Comparison of ENCODE assay signal across 36 cellular contexts in genomic region chr11:91960770-91961169, GRCh38.
"Had no signal": no experiment of that assay in that cellular context is flagged by ENCODE, and none has a peak within 500 bp of the region (broad histone marks: within the 10 kb centered on the region; RNA-seq: fewer than 3 reads in every experiment).

No MANE protein-coding gene starts in this region.

- H3K27me3 ChIP-seq: adrenal gland, body of pancreas, brain microvascular endothelial cell, breast epithelium had no signal

- H3K4me3 Mint-ChIP-seq: activated B cell treated with CpG ODN at 0.5 μM for 24 hours; activated CD4-positive, alpha-beta memory T cell treated with anti-CD3 and anti-CD28 coated beads for 36 hours; activated CD4-positive, alpha-beta T cell treated with anti-CD3 and anti-CD28 coated beads, Interleukin-2, amount 10 ng/mL, durations not matched to agents 24 days and 14 days; activated CD8-positive, alpha-beta T cell treated with anti-CD3 and anti-CD28 coated beads for 36 hours; activated naive CD4-positive, alpha-beta T cell treated with anti-CD3 and anti-CD28 coated beads for 36 hours; activated naive CD8-positive, alpha-beta T cell treated with anti-CD3 and anti-CD28 coated beads for 36 hours; activated T-cell treated with anti-CD3 and anti-CD28 coated beads, Interleukin-2, amount 50 U/mL, for 4 hours; activated T-cell treated with anti-CD3 and anti-CD28 coated beads, Interleukin-2, amount 50 U/mL, for 72 hours; activated T-helper 1 cell treated with anti-CD3 and anti-CD28 coated beads, Interleukin-12 subunit alpha, Interleukin-12 subunit beta, Interleukin-2, Interleukin-4 antibody, amounts not matched to agents 30 ng/mL and 10 ng/mL and 1 ng/mL, durations not matched to agents 14 hours and 24 hours and 36 hours; activated T-helper 17 cell treated with anti-CD3 and anti-CD28 coated beads, Interleukin-2, amount 50 U/mL, for 72 hours; T-helper 2 cell treated with Interferon-gamma antibody and Interleukin-4, amounts not matched to agents 5 μg/mL and 100 μg/mL, for 36 hours had no signal

- H3K4me1 ChIP-seq: adrenal gland, body of pancreas, breast epithelium had no signal

- H3K27ac Mint-ChIP-seq: activated B cell treated with CpG ODN at 0.5 μM for 24 hours; activated CD4-positive, alpha-beta memory T cell treated with anti-CD3 and anti-CD28 coated beads for 36 hours; activated CD4-positive, alpha-beta T cell treated with anti-CD3 and anti-CD28 coated beads, Interleukin-2, amount 10 ng/mL, durations not matched to agents 24 days and 14 days; activated CD8-positive, alpha-beta T cell treated with anti-CD3 and anti-CD28 coated beads for 36 hours; activated naive CD4-positive, alpha-beta T cell treated with anti-CD3 and anti-CD28 coated beads for 36 hours; activated naive CD4-positive, alpha-beta T cell treated with anti-CD3 and anti-CD28 coated beads, Interleukin-2, amount 50 U/mL, for 72 hours; activated naive CD8-positive, alpha-beta T cell treated with anti-CD3 and anti-CD28 coated beads for 36 hours; activated T-cell treated with anti-CD3 and anti-CD28 coated beads, Interleukin-2, amount 50 U/mL, for 72 hours; activated T-helper 1 cell treated with anti-CD3 and anti-CD28 coated beads, Interleukin-12 subunit alpha, Interleukin-12 subunit beta, Interleukin-2, Interleukin-4 antibody, amounts not matched to agents 30 ng/mL and 10 ng/mL and 1 ng/mL, durations not matched to agents 14 hours and 24 hours and 36 hours; activated T-helper 17 cell treated with anti-CD3 and anti-CD28 coated beads, Interleukin-2, amount 50 U/mL, for 72 hours; T-helper 2 cell treated with Interferon-gamma antibody and Interleukin-4, amounts not matched to agents 5 μg/mL and 100 μg/mL, for 36 hours had no signal

- DNase-seq: activated B cell treated with CpG ODN at 0.5 μM for 24 hours; activated CD4-positive, alpha-beta memory T cell treated with anti-CD3 and anti-CD28 coated beads for 36 hours; activated CD4-positive, alpha-beta T cell treated with anti-CD3 and anti-CD28 coated beads for 4 hours; activated CD4-positive, alpha-beta T cell treated with anti-CD3 and anti-CD28 coated beads, Interleukin-2, amount 10 ng/mL, durations not matched to agents 24 days and 14 days; activated CD4-positive, alpha-beta T cell treated with anti-CD3 and anti-CD28 coated beads, Interleukin-2, amount 50 U/mL, for 1 hour; activated CD4-positive, alpha-beta T cell treated with anti-CD3 and anti-CD28 coated beads, Interleukin-2, amount 50 U/mL, for 4 hours; activated CD4-positive, CD25-positive, alpha-beta regulatory T cell treated with anti-CD3 and anti-CD28 coated beads, Interleukin-2, amount 50 U/mL, for 72 hours; activated CD8-positive, alpha-beta memory T cell treated with anti-CD3 and anti-CD28 coated beads, Interleukin-2, amount 50 U/mL, for 4 hours; activated CD8-positive, alpha-beta T cell treated with anti-CD3 and anti-CD28 coated beads for 36 hours; activated effector memory CD4-positive, alpha-beta T cell treated with anti-CD3 and anti-CD28 coated beads, Interleukin-2, amount 50 U/mL, for 16 hours; activated gamma-delta T cell treated with Interleukin-2 at 50 U/mL for 16 hours; activated naive CD4-positive, alpha-beta T cell; activated naive CD4-positive, alpha-beta T cell treated with anti-CD3 and anti-CD28 coated beads for 36 hours; activated naive CD4-positive, alpha-beta T cell treated with anti-CD3 and anti-CD28 coated beads, Interleukin-2, amount 50 U/mL, for 16 hours; activated naive CD8-positive, alpha-beta T cell treated with anti-CD3 and anti-CD28 coated beads for 36 hours; activated T-cell treated with anti-CD3 and anti-CD28 coated beads for 4 hours; activated T-cell treated with anti-CD3 and anti-CD28 coated beads, Interleukin-2, amount 50 U/mL, for 1 hour; activated T-cell treated with anti-CD3 and anti-CD28 coated beads, Interleukin-2, amount 50 U/mL, for 4 hours; activated T-cell treated with anti-CD3 and anti-CD28 coated beads, Interleukin-2, amount 50 U/mL, for 72 hours; adrenal gland; amniotic stem cell; aorta; body of pancreas; brain microvascular endothelial cell; central memory CD4-positive, alpha-beta T cell; T-helper 2 cell; T-helper 9 cell had no signal

- FAIRE-seq: astrocyte, colon, TTC549 had no signal

- ATAC-seq: activated CD8-positive, alpha-beta T cell treated with anti-CD3 and anti-CD28 coated beads for 36 hours; activated naive CD4-positive, alpha-beta T cell treated with anti-CD3 and anti-CD28 coated beads, Interleukin-2, amount 50 U/mL, for 72 hours; activated T-cell treated with anti-CD3 and anti-CD28 coated beads, Interleukin-2, amount 50 U/mL, for 4 hours; activated T-cell treated with anti-CD3 and anti-CD28 coated beads, Interleukin-2, amount 50 U/mL, for 72 hours; activated T-helper 17 cell treated with anti-CD3 and anti-CD28 coated beads, Interleukin-2, amount 50 U/mL, for 72 hours; body of pancreas had no signal

- H3K36me3 Mint-ChIP-seq: activated CD4-positive, alpha-beta memory T cell treated with anti-CD3 and anti-CD28 coated beads for 36 hours; activated naive CD8-positive, alpha-beta T cell treated with anti-CD3 and anti-CD28 coated beads for 36 hours had no signal

- H3K27ac ChIP-seq: adrenal gland, body of pancreas, brain microvascular endothelial cell, breast epithelium, VCaP had no signal

- H3K36me3 ChIP-seq: adrenal gland, brain microvascular endothelial cell, breast epithelium had no signal

- H3K4me1 Mint-ChIP-seq: activated B cell treated with CpG ODN at 0.5 μM for 24 hours; activated CD4-positive, alpha-beta T cell treated with anti-CD3 and anti-CD28 coated beads, Interleukin-2, amount 10 ng/mL, durations not matched to agents 24 days and 14 days; activated naive CD8-positive, alpha-beta T cell treated with anti-CD3 and anti-CD28 coated beads for 36 hours; activated T-helper 17 cell treated with anti-CD3 and anti-CD28 coated beads, Interleukin-2, amount 50 U/mL, for 72 hours had no signal

- H3K4me3 ChIP-seq: adrenal gland, body of pancreas, breast epithelium had no signal

- H3K27me3 Mint-ChIP-seq: activated B cell treated with CpG ODN at 0.5 μM for 24 hours; activated CD4-positive, alpha-beta memory T cell treated with anti-CD3 and anti-CD28 coated beads for 36 hours; activated CD4-positive, alpha-beta T cell treated with anti-CD3 and anti-CD28 coated beads, Interleukin-2, amount 10 ng/mL, durations not matched to agents 24 days and 14 days; activated CD8-positive, alpha-beta T cell treated with anti-CD3 and anti-CD28 coated beads for 36 hours; activated naive CD8-positive, alpha-beta T cell treated with anti-CD3 and anti-CD28 coated beads for 36 hours; activated T-helper 17 cell treated with anti-CD3 and anti-CD28 coated beads, Interleukin-2, amount 50 U/mL, for 72 hours had no signal

- H3K9me3 ChIP-seq: adrenal gland had no signal
